Comparison of ENCODE assay signal across 15 cellular contexts in the genomic region with DNA sequence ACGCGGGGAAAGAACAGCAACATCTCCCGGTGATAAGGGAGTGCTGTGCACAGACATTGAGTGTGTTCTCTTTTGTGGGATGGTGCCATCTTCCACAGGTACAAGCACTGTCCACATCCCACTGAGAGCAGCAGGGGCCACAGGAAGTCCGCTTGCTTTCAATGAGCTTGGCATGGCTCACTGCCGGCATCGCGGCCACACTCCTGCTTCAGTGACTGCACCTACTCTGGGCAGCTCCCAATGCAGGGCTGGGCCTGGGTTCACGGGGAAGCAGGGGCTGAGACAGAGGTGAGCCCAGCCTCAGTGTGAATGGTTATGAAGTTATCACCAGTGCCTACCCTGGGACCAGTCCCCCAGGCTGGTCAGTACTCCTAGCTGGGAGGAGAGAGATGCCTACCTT.
A peak's percentile ranks its signal among the peaks of the same experiment; 100 is the strongest.
DNase-seq lines count a peak whose midpoint lies in the region; ATAC-seq and TF ChIP-seq lines count a peak whose summit lies in the region.
"Had no signal": no experiment of that assay in that cellular context is flagged by ENCODE, and none has a peak within 500 bp of the region (broad histone marks: within the 10 kb centered on the region; RNA-seq: fewer than 3 reads in every experiment).

No MANE protein-coding gene starts in this region.

- no peaks in the 10 kb centered on the region for H3K9me3 Mint-ChIP-seq in brain
- H3K9me3 Mint-ChIP-seq: activated CD4-positive, alpha-beta T cell treated with anti-CD3 and anti-CD28 coated beads, Interleukin-2, amount 10 ng/mL, durations not matched to agents 7 days and 5 days; activated naive CD8-positive, alpha-beta T cell treated with anti-CD3 and anti-CD28 coated beads, Interleukin-2, amount 10 ng/mL, durations not matched to agents 7 days and 5 days; activated T-cell treated with anti-CD3 and anti-CD28 coated beads, Interleukin-2, amount 50 U/mL, for 4 hours; HFFc6 had no signal

- peak overlapping the region; percentile 89; the same call in 1 of the 2 replicates for H3K4me2 ChIP-seq in KMS-11

- no peak overlapping the region for H3K4me3 Mint-ChIP-seq in brain
- H3K4me3 Mint-ChIP-seq: activated CD4-positive, alpha-beta T cell treated with anti-CD3 and anti-CD28 coated beads, Interleukin-2, amount 10 ng/mL, durations not matched to agents 7 days and 5 days; activated naive CD8-positive, alpha-beta T cell treated with anti-CD3 and anti-CD28 coated beads, Interleukin-2, amount 10 ng/mL, durations not matched to agents 7 days and 5 days; activated T-cell treated with anti-CD3 and anti-CD28 coated beads, Interleukin-2, amount 50 U/mL, for 4 hours; HFFc6 had no signal

- no peaks in the 10 kb centered on the region for H3K27me3 ChIP-seq in KMS-11 (ENCODE audit: insufficient read depth, low read depth)
- H3K27me3 ChIP-seq in skeletal muscle tissue (ENCODE audit: control insufficient read depth in 3 of 3, insufficient read depth in 3 of 3, low read length in 3 of 3): no peaks in the 10 kb centered on the region

- DNase-seq in left lobe of liver (ENCODE audit: low spot score): no peak
- no peak for DNase-seq in activated T-cell treated with anti-CD3 and anti-CD28 coated beads for 4 hours
- no peak for DNase-seq in activated naive CD4-positive, alpha-beta T cell (lab: John Stamatoyannopoulos, UW)
- DNase-seq: activated CD4-positive, alpha-beta T cell treated with anti-CD3 and anti-CD28 coated beads, Interleukin-2, amount 10 ng/mL, durations not matched to agents 7 days and 5 days; activated naive CD8-positive, alpha-beta T cell treated with anti-CD3 and anti-CD28 coated beads, Interleukin-2, amount 10 ng/mL, durations not matched to agents 7 days and 5 days; activated T-cell treated with anti-CD3 and anti-CD28 coated beads, Interleukin-2, amount 50 U/mL, for 4 hours; HFFc6; IMR-90; NCI-H1048; NK-92 treated with Interleukin-12 subunit alpha and Interleukin-12 subunit beta, amount 100 ng/mL, for 24 hours had no signal

- H3K9ac ChIP-seq in KMS-11 (no peak overlapping the region), skeletal muscle tissue (ENCODE audit: low read depth in 1 of 3, low read length in 3 of 3) (peak overlapping the region; percentile 35 to 64 (median 58))

- TF ChIP-seq CTCF in KMS-11 (conservative IDR thresholded peaks at IDR 0.05; ENCODE audit: low read depth, low read length): no peak
- no peak for TF ChIP-seq CTCF in brain (conservative IDR thresholded peaks at IDR 0.05)

- H3K4me1 Mint-ChIP-seq in brain: peaks cover 45% of the 10 kb centered on the region
- H3K4me1 Mint-ChIP-seq: activated CD4-positive, alpha-beta T cell treated with anti-CD3 and anti-CD28 coated beads, Interleukin-2, amount 10 ng/mL, durations not matched to agents 7 days and 5 days; activated naive CD8-positive, alpha-beta T cell treated with anti-CD3 and anti-CD28 coated beads, Interleukin-2, amount 10 ng/mL, durations not matched to agents 7 days and 5 days had no signal

- H3K27ac ChIP-seq in KMS-11 (peak overlapping the region; percentile 55; the same call in 1 of the 2 replicates), skeletal muscle tissue (ENCODE audit: low read depth, low read length) (peak overlapping the region; percentile 91)

- H3K9me3 ChIP-seq in skeletal muscle tissue (ENCODE audit: control insufficient read depth in 3 of 3, low read length in 3 of 3): no peaks in the 10 kb centered on the region

- no peaks in the 10 kb centered on the region for H4K20me1 ChIP-seq in KMS-11 (ENCODE audit: insufficient read depth)

- no peaks in the 10 kb centered on the region for H3K36me3 Mint-ChIP-seq in brain
- H3K36me3 Mint-ChIP-seq: activated naive CD8-positive, alpha-beta T cell treated with anti-CD3 and anti-CD28 coated beads, Interleukin-2, amount 10 ng/mL, durations not matched to agents 7 days and 5 days had no signal

- H3K27me3 Mint-ChIP-seq in brain: no peaks in the 10 kb centered on the region
- H3K27me3 Mint-ChIP-seq: activated CD4-positive, alpha-beta T cell treated with anti-CD3 and anti-CD28 coated beads, Interleukin-2, amount 10 ng/mL, durations not matched to agents 7 days and 5 days; activated naive CD8-positive, alpha-beta T cell treated with anti-CD3 and anti-CD28 coated beads, Interleukin-2, amount 10 ng/mL, durations not matched to agents 7 days and 5 days had no signal

- H3K4me3 ChIP-seq in KMS-11 (IDR thresholded peaks at IDR 0.05; ENCODE audit: insufficient read depth, low read depth, low read length): no peak overlapping the region
- peak overlapping the region; percentile 28 to 64 (median 33) for H3K4me3 ChIP-seq in skeletal muscle tissue (ENCODE audit: low read length in 3 of 3)

- ATAC-seq in left lobe of liver: peak; percentile 29
- no peak for ATAC-seq in GM19463 (IDR thresholded peaks at IDR 0.05; ENCODE audit: unreplicated experiment)
- ATAC-seq in GM18861 (IDR thresholded peaks at IDR 0.05; ENCODE audit: unreplicated experiment): no peak
- ATAC-seq: activated T-cell treated with anti-CD3 and anti-CD28 coated beads, Interleukin-2, amount 50 U/mL, for 4 hours had no signal

- H3K4me1 ChIP-seq in KMS-11 (ENCODE audit: low read depth, poor library complexity, severe bottlenecking): peaks cover 52% of the 10 kb centered on the region
- H3K4me1 ChIP-seq in skeletal muscle tissue (ENCODE audit: control insufficient read depth in 3 of 3, insufficient read depth in 3 of 3, low read length in 3 of 3): peaks cover 38 to 59% (median 51%) of the 10 kb centered on the region in 3 donors

- H3K27ac Mint-ChIP-seq in brain: peak overlapping the region in 4 of 5 experiments; percentile 26 to 90 (median 68)
- H3K27ac Mint-ChIP-seq: activated CD4-positive, alpha-beta T cell treated with anti-CD3 and anti-CD28 coated beads, Interleukin-2, amount 10 ng/mL, durations not matched to agents 7 days and 5 days; activated naive CD8-positive, alpha-beta T cell treated with anti-CD3 and anti-CD28 coated beads, Interleukin-2, amount 10 ng/mL, durations not matched to agents 7 days and 5 days; HFFc6 had no signal

- no peaks in the 10 kb centered on the region for H3K36me3 ChIP-seq in KMS-11 (ENCODE audit: insufficient read depth)
- H3K36me3 ChIP-seq in skeletal muscle tissue (ENCODE audit: control insufficient read depth in 3 of 3, insufficient read depth in 3 of 3, low read length in 3 of 3): no peaks in the 10 kb centered on the region

- peak overlapping the region; percentile 73; the same call in 1 of the 2 replicates for H2AFZ ChIP-seq in KMS-11 (ENCODE audit: low read depth)

- no peaks in the 10 kb centered on the region for H3K79me2 ChIP-seq in KMS-11 (ENCODE audit: insufficient read depth, low read depth)
